ENCODE assay signal across 1 cellular context in the genomic region with DNA sequence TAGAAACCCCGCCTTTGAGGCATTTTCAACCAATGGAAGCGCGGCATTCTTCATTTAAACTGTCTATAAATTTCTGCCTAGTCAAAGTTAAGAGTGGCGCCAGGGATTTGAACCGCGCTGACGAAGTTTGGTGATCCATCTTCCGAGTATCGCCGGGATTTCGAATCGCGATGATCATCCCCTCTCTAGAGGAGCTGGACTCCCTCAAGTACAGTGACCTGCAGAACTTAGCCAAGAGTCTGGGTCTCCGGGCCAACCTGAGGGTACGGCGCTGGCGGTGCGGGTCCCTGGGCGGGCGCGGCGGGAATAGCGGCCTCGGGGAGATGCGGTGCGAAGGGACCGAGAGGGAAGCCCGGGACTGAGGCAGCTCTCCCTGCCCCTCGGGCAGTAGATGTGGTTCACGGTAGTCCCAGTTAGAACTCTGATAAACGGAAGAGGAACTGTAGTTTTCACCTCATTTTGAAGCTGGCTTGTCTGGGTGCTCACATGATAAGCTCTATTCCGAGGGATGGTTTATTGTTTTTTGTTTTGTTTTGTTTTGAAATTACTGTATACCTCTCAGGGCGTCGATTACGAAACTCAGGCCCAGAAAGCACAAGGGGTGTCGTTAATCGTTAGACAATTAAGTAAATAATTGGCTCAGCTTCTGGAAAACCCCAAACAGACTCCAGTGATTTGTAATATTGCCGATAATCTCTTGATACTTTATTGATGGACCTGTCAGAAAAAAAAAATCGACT.
TF ChIP-seq lines count a peak whose summit lies in the region.

A gene with protein sequence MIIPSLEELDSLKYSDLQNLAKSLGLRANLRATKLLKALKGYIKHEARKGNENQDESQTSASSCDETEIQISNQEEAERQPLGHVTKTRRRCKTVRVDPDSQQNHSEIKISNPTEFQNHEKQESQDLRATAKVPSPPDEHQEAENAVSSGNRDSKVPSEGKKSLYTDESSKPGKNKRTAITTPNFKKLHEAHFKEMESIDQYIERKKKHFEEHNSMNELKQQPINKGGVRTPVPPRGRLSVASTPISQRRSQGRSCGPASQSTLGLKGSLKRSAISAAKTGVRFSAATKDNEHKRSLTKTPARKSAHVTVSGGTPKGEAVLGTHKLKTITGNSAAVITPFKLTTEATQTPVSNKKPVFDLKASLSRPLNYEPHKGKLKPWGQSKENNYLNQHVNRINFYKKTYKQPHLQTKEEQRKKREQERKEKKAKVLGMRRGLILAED (plus strand): TSS at position 94 of the 740 bp plus-strand sequence. CDS start 77 bp downstream, at position 171.

TF ChIP-seq in HEK293, 187 proteins besides CTCF, POLR2A, EP300 and RAD21 (continued from another document):
- TF ChIP-seq ZNF157 (tag by site-specific recombination; IDR thresholded peaks at IDR 0.05) (no peak), ZBTB20 (tag by site-specific recombination; IDR thresholded peaks at IDR 0.05) (peak; percentile 72), ZNF24 (tag by site-specific recombination; IDR thresholded peaks at IDR 0.05) (no peak), ZNF341 (tag by site-specific recombination; IDR thresholded peaks at IDR 0.05; ENCODE audit: low read depth) (no peak; the same call in 1 of the 2 replicates), ZNF776 (tag by site-specific recombination; IDR thresholded peaks at IDR 0.05; ENCODE audit: borderline replicate concordance) (no peak), ZNF169 (tag by site-specific recombination; IDR thresholded peaks at IDR 0.05) (no peak)
- TF ChIP-seq, protein P1, sequence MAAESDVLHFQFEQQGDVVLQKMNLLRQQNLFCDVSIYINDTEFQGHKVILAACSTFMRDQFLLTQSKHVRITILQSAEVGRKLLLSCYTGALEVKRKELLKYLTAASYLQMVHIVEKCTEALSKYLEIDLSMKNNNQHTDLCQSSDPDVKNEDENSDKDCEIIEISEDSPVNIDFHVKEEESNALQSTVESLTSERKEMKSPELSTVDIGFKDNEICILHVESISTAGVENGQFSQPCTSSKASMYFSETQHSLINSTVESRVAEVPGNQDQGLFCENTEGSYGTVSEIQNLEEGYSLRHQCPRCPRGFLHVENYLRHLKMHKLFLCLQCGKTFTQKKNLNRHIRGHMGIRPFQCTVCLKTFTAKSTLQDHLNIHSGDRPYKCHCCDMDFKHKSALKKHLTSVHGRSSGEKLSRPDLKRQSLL (tag by site-specific recombination; IDR thresholded peaks at IDR 0.05): peak; percentile 60; the same call in 1 of the 2 replicates
